ENCODE assay signal across 26 cellular contexts in the genomic region with DNA sequence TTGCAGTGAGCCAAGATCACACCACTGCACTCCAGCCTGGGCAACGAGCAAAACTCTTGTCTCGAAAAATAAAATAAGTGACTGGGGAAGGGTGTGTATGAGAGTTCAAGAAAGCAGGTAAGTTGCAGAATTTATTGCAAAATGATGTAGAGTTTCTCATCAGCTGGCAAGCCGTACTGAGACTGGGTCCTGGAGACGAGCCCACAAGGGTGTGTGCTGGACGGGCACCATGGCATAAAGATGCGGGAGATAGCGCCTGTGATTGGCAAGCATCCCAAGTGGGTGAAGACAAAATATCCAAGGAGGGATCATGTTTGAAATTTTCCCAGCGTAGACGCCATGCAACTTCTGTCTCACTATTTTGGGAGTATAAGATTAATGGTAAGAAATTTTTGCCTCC. TPM values are rescaled to one million over a fixed set of nuclear protein-coding genes. Genes with fewer than 3 reads are reported as not detected.
A peak's percentile ranks its signal among the peaks of the same experiment; 100 is the strongest.
DNase-seq lines count a peak whose midpoint lies in the region; ATAC-seq, FAIRE-seq and TF ChIP-seq lines count a peak whose summit lies in the region.
"Had no signal": no experiment of that assay in that cellular context is flagged by ENCODE, and none has a peak within 500 bp of the region (broad histone marks: within the 10 kb centered on the region; RNA-seq: fewer than 3 reads in every experiment).

No MANE protein-coding gene starts in this region.

- H3K36me3 ChIP-seq in Panc1 (ENCODE audit: control insufficient read depth, insufficient read depth, low read length), result no peaks in the 10 kb centered on the region; the same call in 1 of the 2 replicates

- no TSS peak for BruUV-seq in Panc1 (replicated peaks; lab: Mats Ljungman, UMichigan)

- POLR2A ChIA-PET in A549 (lab: Yijun Ruan, JAX) (no interaction called here), Panc1 (lab: Charles Lee) (no interaction called here)

- FAIRE-seq in A549 (lab: Jason Lieb, UNC), result no peak
- FAIRE-seq: A204.1, GM12891, H1 had no signal

- in situ Hi-C loops in Panc1 (cut with HindIII; ENCODE audit: low pct_unique_long_range_greater_than_20kb, low sequenced_read_pairs), result no loop called here

- DNase-seq in A549 (ENCODE audit: low read depth in 1 of 2, low spot score in 1 of 2), result no peak
- DNase-seq in Panc1 (ENCODE audit: low read depth, low spot score), result no peak
- peak; percentile 14 for DNase-seq in inferior parietal cortex (ENCODE audit: extremely low spot score)
- DNase-seq in stimulated activated naive B cell treated with anti-CD40 and anti-IgM and Interleukin-4, amounts not matched to agents 10 μg/mL and 1 μg/mL and 100 μg/mL, for 72 hours, result no peak
- DNase-seq in activated CD4-positive, CD25-positive, alpha-beta regulatory T cell treated with anti-CD3 and anti-CD28 coated beads, Interleukin-2, amount 50 U/mL, for 72 hours, result no peak
- DNase-seq in activated CD8-positive, alpha-beta memory T cell treated with anti-CD3 and anti-CD28 coated beads for 24 hours, result no peak
- DNase-seq in Right ventricle myocardium inferior (ENCODE audit: missing footprints), result no peak
- DNase-seq: AML-193; Caco-2; CD4-positive, alpha-beta memory T cell; DMS79; EL; GDM1; HCEC 1CT; KG1; MM.1S; NCI-H2029; NCI-H446; NCI-H524 treated with DMSO at 0.1 percent for 48 hours; NCI-H774; NK-92 treated with Interleukin-12 subunit alpha and Interleukin-12 subunit beta, amount 100 ng/mL, for 24 hours; SK-N-SH had no signal

- peaks cover 29 to 37% of the 10 kb centered on the region in 2 donors for H3K36me3 Mint-ChIP-seq in stimulated activated naive B cell treated with anti-CD40 and anti-IgM and Interleukin-4, amounts not matched to agents 10 μg/mL and 1 μg/mL and 100 μg/mL, for 72 hours

- H3K4me3 Mint-ChIP-seq in stimulated activated naive B cell treated with anti-CD40 and anti-IgM and Interleukin-4, amounts not matched to agents 10 μg/mL and 1 μg/mL and 100 μg/mL, for 72 hours, result no peak overlapping the region
- H3K4me3 Mint-ChIP-seq: CD4-positive, alpha-beta memory T cell had no signal

- TF ChIP-seq RAD21 in A549 (conservative IDR thresholded peaks at IDR 0.05 in 1 of 2, IDR thresholded peaks at IDR 0.05 in 1 of 2), result no peak

- no peaks in the 10 kb centered on the region for H3K9me3 ChIP-seq in A549
- no peaks in the 10 kb centered on the region for H3K9me3 ChIP-seq in Panc1 (ENCODE audit: control insufficient read depth, insufficient read depth, low read depth, low read length)
- H3K9me3 ChIP-seq: BLaER1 treated with 17β-estradiol and CSF1 and Interleukin-3, amounts not matched to agents 10 nM and 100 nM; Caco-2; SK-N-SH had no signal

- intact Hi-C loops in Panc1 (cut with micrococcal nuclease; ENCODE audit: unreplicated experiment) (no loop called here), Right ventricle myocardium inferior (cut with DNase I) (no loop called here)

- no peak for TF ChIP-seq POLR2A in A549 (IDR thresholded peaks at IDR 0.05; ENCODE audit: low read length)

- no peak for TF ChIP-seq CTCF in A549 (IDR thresholded peaks at IDR 0.05)
- no peak for TF ChIP-seq CTCF in Panc1 (IDR thresholded peaks at IDR 0.05)

- H3K4me1 Mint-ChIP-seq in stimulated activated naive B cell treated with anti-CD40 and anti-IgM and Interleukin-4, amounts not matched to agents 10 μg/mL and 1 μg/mL and 100 μg/mL, for 72 hours, result no peaks in the 10 kb centered on the region

- H3K27ac ChIP-seq in A549 (peak overlapping the region in 1 of 2 experiments; percentile 55; a peak in 3 of 6 replicates), Panc1 (ENCODE audit: low read length) (no peak overlapping the region)
- H3K27ac ChIP-seq: BLaER1 treated with 17β-estradiol and CSF1 and Interleukin-3, amounts not matched to agents 10 nM and 100 nM had no signal

- 80% methylated on average over 9 of the region's 9 CpGs for WGBS in A549 (ENCODE audit: missing lambda C conversion rate)

- no peak for TF ChIP-seq EP300 in A549 (IDR thresholded peaks at IDR 0.05)

- CTCF ChIA-PET in A549 (lab: Yijun Ruan, JAX) (no interaction called here), Panc1 (lab: Charles Lee) (interaction anchor here (0.7 kb wide), 1 partner anchor 22 kb away, joined by 4 read pairs; no protein-coding TSS in a partner anchor)

- no peak overlapping the region for H3K4me3 ChIP-seq in A549
- no peak overlapping the region for H3K4me3 ChIP-seq in Panc1 (ENCODE audit: low read depth in 2 of 2, low read length in 2 of 2)
- H3K4me3 ChIP-seq: BLaER1 treated with 17β-estradiol and CSF1 and Interleukin-3, amounts not matched to agents 10 nM and 100 nM had no signal

- peak overlapping the region; percentile 62 for H3K4me2 ChIP-seq in A549
- H3K4me2 ChIP-seq: BLaER1 treated with 17β-estradiol and CSF1 and Interleukin-3, amounts not matched to agents 10 nM and 100 nM; SK-N-SH had no signal

- peak in 1 of 2 experiments; percentile 15; a peak in 1 of 6 replicates for ATAC-seq in A549
- peak; percentile 60 for ATAC-seq in Panc1
- ATAC-seq in stimulated activated naive B cell treated with anti-CD40 and anti-IgM and Interleukin-4, amounts not matched to agents 10 μg/mL and 1 μg/mL and 100 μg/mL, for 72 hours (replicated peaks), result no peak
- ATAC-seq in Right ventricle myocardium inferior, result no peak

- H3K27me3 Mint-ChIP-seq in stimulated activated naive B cell treated with anti-CD40 and anti-IgM and Interleukin-4, amounts not matched to agents 10 μg/mL and 1 μg/mL and 100 μg/mL, for 72 hours, result no peaks in the 10 kb centered on the region
- H3K27me3 Mint-ChIP-seq: CD4-positive, alpha-beta memory T cell had no signal

- peak overlapping the region; percentile 61 for H3K27ac Mint-ChIP-seq in stimulated activated naive B cell treated with anti-CD40 and anti-IgM and Interleukin-4, amounts not matched to agents 10 μg/mL and 1 μg/mL and 100 μg/mL, for 72 hours

- no peaks in the 10 kb centered on the region for H3K27me3 ChIP-seq in Panc1 (ENCODE audit: control insufficient read depth, insufficient read depth, low read length)
- H3K27me3 ChIP-seq: BLaER1 treated with 17β-estradiol and CSF1 and Interleukin-3, amounts not matched to agents 10 nM and 100 nM had no signal

- H3K4me1 ChIP-seq in A549 (peaks cover 28% of the 10 kb centered on the region), Panc1 (ENCODE audit: control insufficient read depth, insufficient read depth, low read length) (peaks cover 10% of the 10 kb centered on the region)
- H3K4me1 ChIP-seq: BLaER1 treated with 17β-estradiol and CSF1 and Interleukin-3, amounts not matched to agents 10 nM and 100 nM had no signal

- no peaks in the 10 kb centered on the region for H3K9me3 Mint-ChIP-seq in stimulated activated naive B cell treated with anti-CD40 and anti-IgM and Interleukin-4, amounts not matched to agents 10 μg/mL and 1 μg/mL and 100 μg/mL, for 72 hours
- H3K9me3 Mint-ChIP-seq: CD4-positive, alpha-beta memory T cell had no signal

TF ChIP-seq in A549, 52 proteins besides CTCF, POLR2A, EP300 and RAD21:
- no peak for TF ChIP-seq EHMT2 (IDR thresholded peaks at IDR 0.05; ENCODE audit: low read depth)
- TF ChIP-seq, protein P1, sequence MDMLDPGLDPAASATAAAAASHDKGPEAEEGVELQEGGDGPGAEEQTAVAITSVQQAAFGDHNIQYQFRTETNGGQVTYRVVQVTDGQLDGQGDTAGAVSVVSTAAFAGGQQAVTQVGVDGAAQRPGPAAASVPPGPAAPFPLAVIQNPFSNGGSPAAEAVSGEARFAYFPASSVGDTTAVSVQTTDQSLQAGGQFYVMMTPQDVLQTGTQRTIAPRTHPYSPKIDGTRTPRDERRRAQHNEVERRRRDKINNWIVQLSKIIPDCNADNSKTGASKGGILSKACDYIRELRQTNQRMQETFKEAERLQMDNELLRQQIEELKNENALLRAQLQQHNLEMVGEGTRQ (IDR thresholded peaks at IDR 0.05), result no peak
- TF ChIP-seq EHF (CRISPR knock-in tag; IDR thresholded peaks at IDR 0.05), result no peak
- no peak for TF ChIP-seq RCOR1 (IDR thresholded peaks at IDR 0.05; ENCODE audit: low read depth, low read length)
- TF ChIP-seq HOXB13 (CRISPR knock-in tag; IDR thresholded peaks at IDR 0.05; ENCODE audit: low read depth), result no peak
- no peak for TF ChIP-seq ESRRA (IDR thresholded peaks at IDR 0.05; ENCODE audit: borderline replicate concordance, low read length)
- TF ChIP-seq, protein P2, sequence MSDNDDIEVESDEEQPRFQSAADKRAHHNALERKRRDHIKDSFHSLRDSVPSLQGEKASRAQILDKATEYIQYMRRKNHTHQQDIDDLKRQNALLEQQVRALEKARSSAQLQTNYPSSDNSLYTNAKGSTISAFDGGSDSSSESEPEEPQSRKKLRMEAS (IDR thresholded peaks at IDR 0.05), result no peak
- no peak for TF ChIP-seq JUNB (IDR thresholded peaks at IDR 0.05)
- TF ChIP-seq MYC (IDR thresholded peaks at IDR 0.05; ENCODE audit: borderline replicate concordance, low read length), result no peak
- TF ChIP-seq ZNF302 (CRISPR knock-in tag; IDR thresholded peaks at IDR 0.05), result no peak
- no peak for TF ChIP-seq ZFP36 (IDR thresholded peaks at IDR 0.05; ENCODE audit: borderline replicate concordance, partially characterized antibody)
- TF ChIP-seq ZSCAN20 (CRISPR knock-in tag; IDR thresholded peaks at IDR 0.05), result no peak
- TF ChIP-seq CBX2 (IDR thresholded peaks at IDR 0.05; ENCODE audit: borderline replicate concordance, low read depth), result no peak
- no peak for TF ChIP-seq RNF2 (IDR thresholded peaks at IDR 0.05; ENCODE audit: borderline replicate concordance, low read depth)

RNA-seq across cellular contexts. Expression of a gene that starts 59.4 kb away (rescaled TPM):
- polyA plus RNA-seq in A549 (2011; rRNA removed) (10.8 and 11.6 TPM in 2 replicates), A549 (2017; fragmentation: RNase III; extraction: RNeasy Plus Mini Kit Qiagen cat#74134 plus additional on column Dnase treatment) (5.9 to 8.4 TPM (median 8.3 TPM) in 3 replicates)
- 5.3 and 6.2 TPM in 2 replicates for polyA plus RNA-seq in A549 (2012; cell fraction: cytosol; rRNA removed)
- polyA plus RNA-seq in A549 (2012; cell fraction: nucleus; rRNA removed), result 9.1 and 9.9 TPM in 2 replicates
- polyA minus RNA-seq in A549 (2011; rRNA and poly(A)+ RNA removed), result 7.0 TPM in 2 replicates
- total RNA-seq in Panc1 (2021; ENCODE audit: unreplicated experiment) (3.4 TPM), Right ventricle myocardium inferior (1.0 TPM)
- polyA plus RNA-seq in Panc1 (2012; ENCODE audit: insufficient read length), result 2.9 TPM
- total RNA-seq: CD4-positive, alpha-beta memory T cell had no signal
- polyA plus RNA-seq: CD4-positive, alpha-beta memory T cell had no signal
